In genomic region chr7:40608321-40609075, GRCh38 we compare ENCODE assay signal across 31 cellular contexts.
DNase-seq lines count a peak whose midpoint lies in the region; ATAC-seq, FAIRE-seq and TF ChIP-seq lines count a peak whose summit lies in the region.
"Had no signal": no experiment of that assay in that cellular context is flagged by ENCODE, and none has a peak within 500 bp of the region (broad histone marks: within the 10 kb centered on the region; RNA-seq: fewer than 3 reads in every experiment).

No MANE protein-coding gene starts in this region.

- H3K27me3 ChIP-seq in BJ (ENCODE audit: control insufficient read depth, insufficient read depth, low read length) (no peaks in the 10 kb centered on the region), bronchial epithelial cell (ENCODE audit: control insufficient read depth, insufficient read depth, low read length) (no peaks in the 10 kb centered on the region)
- H3K27me3 ChIP-seq: adrenal gland had no signal

- H3K27me3 Mint-ChIP-seq in mesothelial cell of epicardium (ENCODE audit: low read depth): no peaks in the 10 kb centered on the region
- H3K27me3 Mint-ChIP-seq: activated CD4-positive, alpha-beta T cell treated with anti-CD3 and anti-CD28 coated beads, Interleukin-2, amount 10 ng/mL, durations not matched to agents 7 days and 5 days had no signal

- ATAC-seq in GM19035 (IDR thresholded peaks at IDR 0.05; ENCODE audit: unreplicated experiment): no peak
- ATAC-seq: activated T-cell treated with anti-CD3 and anti-CD28 coated beads, Interleukin-2, amount 50 U/mL, for 4 hours; CD8-positive, alpha-beta T cell; left cardiac atrium; Right ventricle myocardium inferior; WTC11 had no signal

- no peak for TF ChIP-seq CTCF in BJ (IDR thresholded peaks at IDR 0.05; ENCODE audit: insufficient read depth, low read depth, low read length)
- TF ChIP-seq CTCF in bronchial epithelial cell (IDR thresholded peaks at IDR 0.05; ENCODE audit: insufficient read depth, low read length, severe bottlenecking): no peak
- no peak for TF ChIP-seq CTCF in mesothelial cell of epicardium (IDR thresholded peaks at IDR 0.05; ENCODE audit: unreplicated experiment)

- no peak for FAIRE-seq in bronchial epithelial cell (lab: Jason Lieb, UNC)
- FAIRE-seq: A204.1 had no signal

- peak overlapping the region; percentile 87 for H3K27ac Mint-ChIP-seq in mesothelial cell of epicardium
- H3K27ac Mint-ChIP-seq: activated CD4-positive, alpha-beta T cell treated with anti-CD3 and anti-CD28 coated beads, Interleukin-2, amount 10 ng/mL, durations not matched to agents 7 days and 5 days; brain; CD8-positive, alpha-beta T cell; H9; memory B cell; T-helper 2 cell treated with Interferon-gamma antibody and Interleukin-4, amounts not matched to agents 5 μg/mL and 100 μg/mL, for 36 hours; WTC11 had no signal

- CTCF ChIA-PET in BJ (lab: Yijun Ruan, JAX): interaction anchor here (0.6 to 0.9 kb wide), 2 partner anchors 9 to 278 kb away, joined by 3 read pairs; no protein-coding TSS in a partner anchor

- H3K36me3 Mint-ChIP-seq in mesothelial cell of epicardium: peaks cover 13% of the 10 kb centered on the region
- H3K36me3 Mint-ChIP-seq: brain; CD8-positive, alpha-beta T cell; WTC11 had no signal

- peak; percentile 31 for DNase-seq in BJ (ENCODE audit: low read depth)
- peak; percentile 27 for DNase-seq in LHCN-M2 (ENCODE audit: low read depth)
- DNase-seq in bronchial epithelial cell (ENCODE audit: low read depth): peak; percentile 24
- no peak for DNase-seq in mesothelial cell of epicardium (ENCODE audit: low spot score in 2 of 2, unreplicated experiment in 2 of 2)
- no peak for DNase-seq in NCI-H69 (lab: John Stamatoyannopoulos, UW)
- no peak for DNase-seq in DMS79 treated with DMSO at 0.1 percent for 48 hours (lab: John Stamatoyannopoulos, UW)
- no peak for DNase-seq in activated T-cell treated with anti-CD3 and anti-CD28 coated beads for 4 hours
- DNase-seq: activated CD4-positive, alpha-beta T cell treated with anti-CD3 and anti-CD28 coated beads, Interleukin-2, amount 10 ng/mL, durations not matched to agents 7 days and 5 days; activated naive CD4-positive, alpha-beta T cell; activated T-cell treated with anti-CD3 and anti-CD28 coated beads, Interleukin-2, amount 50 U/mL, for 4 hours; adrenal gland; AML-193; CD8-positive, alpha-beta T cell; DMS153; effector CD4-positive, alpha-beta T cell; foreskin melanocyte; H9; IMR-90; left cardiac atrium; NCI-H1417; NCI-H2081 treated with DMSO at 0.1 percent for 48 hours; NCI-H345; NCI-H774; stimulated activated naive CD4-positive, alpha-beta T cell treated with Interleukin-2 at 50 U/mL for 16 hours had no signal

- H3K4me3 ChIP-seq in BJ (ENCODE audit: low read depth, low read length): no peak overlapping the region
- no peak overlapping the region for H3K4me3 ChIP-seq in bronchial epithelial cell (ENCODE audit: low read depth, low read length)
- H3K4me3 ChIP-seq: adrenal gland had no signal

- POLR2A ChIA-PET in BJ (lab: Charles Lee): no interaction called here

- H3K9me3 Mint-ChIP-seq in mesothelial cell of epicardium: peaks cover 23% of the 10 kb centered on the region
- H3K9me3 Mint-ChIP-seq: activated CD4-positive, alpha-beta T cell treated with anti-CD3 and anti-CD28 coated beads, Interleukin-2, amount 10 ng/mL, durations not matched to agents 7 days and 5 days; H9; memory B cell; T-helper 2 cell treated with Interferon-gamma antibody and Interleukin-4, amounts not matched to agents 5 μg/mL and 100 μg/mL, for 36 hours; WTC11 had no signal

- H3K4me3 Mint-ChIP-seq in mesothelial cell of epicardium: no peak overlapping the region
- H3K4me3 Mint-ChIP-seq: activated CD4-positive, alpha-beta T cell treated with anti-CD3 and anti-CD28 coated beads, Interleukin-2, amount 10 ng/mL, durations not matched to agents 7 days and 5 days; activated T-cell treated with anti-CD3 and anti-CD28 coated beads, Interleukin-2, amount 50 U/mL, for 4 hours; brain; CD8-positive, alpha-beta T cell; H9; memory B cell; T-helper 2 cell treated with Interferon-gamma antibody and Interleukin-4, amounts not matched to agents 5 μg/mL and 100 μg/mL, for 36 hours; WTC11 had no signal

- H3K36me3 ChIP-seq in BJ (ENCODE audit: control insufficient read depth, insufficient read depth, low read length) (no peaks in the 10 kb centered on the region), bronchial epithelial cell (ENCODE audit: control insufficient read depth, insufficient read depth, low read length) (no peaks in the 10 kb centered on the region)
- H3K36me3 ChIP-seq: adrenal gland had no signal

- H3K4me1 Mint-ChIP-seq in mesothelial cell of epicardium: peaks cover 45% of the 10 kb centered on the region
- H3K4me1 Mint-ChIP-seq: memory B cell had no signal

Comparison
In these comparisons a context has a peak if more than half of its experiments do, and no peak if none do; other contexts are left out.
1. DNase-seq: peak in BJ (single experiment), LHCN-M2 (single experiment) and bronchial epithelial cell (single experiment); none in mesothelial cell of epicardium (0 of 2), NCI-H69 (single experiment), DMS79 treated with DMSO at 0.1 percent for 48 hours (single experiment) and activated T-cell treated with anti-CD3 and anti-CD28 coated beads for 4 hours (single experiment).